In the genomic region with DNA sequence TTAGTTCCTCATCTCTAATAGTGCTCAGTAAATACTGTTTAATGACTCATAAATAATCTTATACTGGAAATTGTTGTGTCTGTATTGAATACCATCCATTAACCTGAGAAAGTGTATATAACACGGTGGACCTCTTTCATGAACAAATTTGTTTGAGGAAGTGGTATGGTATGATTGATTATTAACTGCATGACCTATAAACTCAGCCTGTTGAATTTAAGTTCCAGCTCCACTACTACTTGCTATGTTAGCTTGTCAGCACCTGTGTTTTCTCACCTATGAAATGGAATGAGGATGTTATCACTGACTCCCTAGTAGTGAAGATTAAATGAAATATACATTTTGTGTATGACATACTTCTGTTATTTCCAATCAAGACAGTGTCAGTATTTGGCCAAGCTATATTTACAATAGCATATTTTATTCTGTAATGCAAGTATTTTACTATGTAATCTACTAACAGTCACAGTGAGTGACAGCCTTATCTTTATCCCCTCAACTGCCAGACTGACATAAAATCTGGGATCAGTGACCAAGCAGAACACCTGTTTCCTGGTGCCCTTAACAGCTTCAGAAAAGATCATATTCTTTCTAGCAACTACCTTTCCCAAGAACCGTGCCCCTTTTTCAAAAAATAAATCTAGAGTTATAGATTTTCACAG, we compare ENCODE assay signal across 14 cellular contexts.
DNase-seq lines count a peak whose midpoint lies in the region; ATAC-seq, FAIRE-seq and TF ChIP-seq lines count a peak whose summit lies in the region.
"Had no signal": no experiment of that assay in that cellular context is flagged by ENCODE, and none has a peak within 500 bp of the region (broad histone marks: within the 10 kb centered on the region; RNA-seq: fewer than 3 reads in every experiment).

No MANE protein-coding gene starts in this region.

- intact Hi-C loops in activated T-helper 1 cell treated with anti-CD3 and anti-CD28 coated beads, Interleukin-12 subunit alpha, Interleukin-12 subunit beta, Interleukin-2, Interleukin-4 antibody, amounts not matched to agents 30 ng/mL and 10 ng/mL and 1 ng/mL, durations not matched to agents 14 hours and 24 hours and 36 hours (cut with micrococcal nuclease) = no loop called here
- intact Hi-C loops in pancreas (cut with DNase I) (no loop called here), lower leg skin (cut with DNase I; ENCODE audit: low total_unique reads) (no loop called here), A673 (cut with micrococcal nuclease; ENCODE audit: unreplicated experiment) (no loop called here)

- WGBS in pancreas, 2 donors = 20 to 22% methylated on average over 2 of the region's 2 CpGs
- 53 to 68% methylated on average over 2 of the region's 2 CpGs for WGBS in lower leg skin, 2 donors

- ATAC-seq in GM19043 (IDR thresholded peaks at IDR 0.05; ENCODE audit: low read depth, unreplicated experiment) = peak; percentile 68
- ATAC-seq in HG02981 (IDR thresholded peaks at IDR 0.05; ENCODE audit: unreplicated experiment) = peak; percentile 74
- ATAC-seq in pancreas = peak in 3 of 4 donors; percentile 44 to 77 (median 67)
- ATAC-seq in GM19328 (IDR thresholded peaks at IDR 0.05; ENCODE audit: unreplicated experiment) = no peak
- ATAC-seq: GM23338 had no signal

- no peaks in the 10 kb centered on the region for H3K27me3 Mint-ChIP-seq in activated T-helper 1 cell treated with anti-CD3 and anti-CD28 coated beads, Interleukin-12 subunit alpha, Interleukin-12 subunit beta, Interleukin-2, Interleukin-4 antibody, amounts not matched to agents 30 ng/mL and 10 ng/mL and 1 ng/mL, durations not matched to agents 14 hours and 24 hours and 36 hours (ENCODE audit: insufficient read depth)

- TF ChIP-seq CTCF in pancreas (IDR thresholded peaks at IDR 0.05) = no peak
- no peak for TF ChIP-seq CTCF in lower leg skin (IDR thresholded peaks at IDR 0.05)
- no peak for TF ChIP-seq CTCF in A673 (conservative IDR thresholded peaks at IDR 0.05; ENCODE audit: low read depth, low read length)

- no peak for TF ChIP-seq POLR2A in lower leg skin (IDR thresholded peaks at IDR 0.05)

- H3K27ac ChIP-seq in pancreas = peak overlapping the region in 2 of 4 donors; percentile 18 to 24
- no peak overlapping the region for H3K27ac ChIP-seq in A673 (ENCODE audit: low read depth, low read length, poor library complexity, severe bottlenecking)
- H3K27ac ChIP-seq: HL-60 had no signal

- CTCF ChIA-PET in A673 (lab: Charles Lee) = no interaction called here

- no peak overlapping the region for H3K4me3 Mint-ChIP-seq in activated T-helper 1 cell treated with anti-CD3 and anti-CD28 coated beads, Interleukin-12 subunit alpha, Interleukin-12 subunit beta, Interleukin-2, Interleukin-4 antibody, amounts not matched to agents 30 ng/mL and 10 ng/mL and 1 ng/mL, durations not matched to agents 14 hours and 24 hours and 36 hours
- H3K4me3 Mint-ChIP-seq: GM23338 had no signal

- peaks cover 12% of the 10 kb centered on the region for H3K36me3 Mint-ChIP-seq in activated T-helper 1 cell treated with anti-CD3 and anti-CD28 coated beads, Interleukin-12 subunit alpha, Interleukin-12 subunit beta, Interleukin-2, Interleukin-4 antibody, amounts not matched to agents 30 ng/mL and 10 ng/mL and 1 ng/mL, durations not matched to agents 14 hours and 24 hours and 36 hours (ENCODE audit: low read depth)

- FAIRE-seq in pancreas (lab: Jason Lieb, UNC) = no peak

- H3K9me3 ChIP-seq in pancreas (no peaks in the 10 kb centered on the region), A673 (ENCODE audit: low read depth, low read length, poor library complexity, severe bottlenecking) (no peaks in the 10 kb centered on the region)

- POLR2A ChIA-PET in A673 (lab: Charles Lee; ENCODE audit: low non-redundant PET) = no interaction called here

- H3K9me3 Mint-ChIP-seq in activated T-helper 1 cell treated with anti-CD3 and anti-CD28 coated beads, Interleukin-12 subunit alpha, Interleukin-12 subunit beta, Interleukin-2, Interleukin-4 antibody, amounts not matched to agents 30 ng/mL and 10 ng/mL and 1 ng/mL, durations not matched to agents 14 hours and 24 hours and 36 hours = no peaks in the 10 kb centered on the region
- H3K9me3 Mint-ChIP-seq: GM23338 had no signal

- H3K36me3 ChIP-seq in pancreas (no peaks in the 10 kb centered on the region), A673 (ENCODE audit: insufficient read depth, low read length, poor library complexity, severe bottlenecking) (no peaks in the 10 kb centered on the region)

- H3K4me1 Mint-ChIP-seq in activated T-helper 1 cell treated with anti-CD3 and anti-CD28 coated beads, Interleukin-12 subunit alpha, Interleukin-12 subunit beta, Interleukin-2, Interleukin-4 antibody, amounts not matched to agents 30 ng/mL and 10 ng/mL and 1 ng/mL, durations not matched to agents 14 hours and 24 hours and 36 hours (ENCODE audit: low read depth) = peaks cover 71% of the 10 kb centered on the region

- no peak for DNase-seq in activated T-helper 1 cell treated with anti-CD3 and anti-CD28 coated beads, Interleukin-12 subunit alpha, Interleukin-12 subunit beta, Interleukin-2, Interleukin-4 antibody, amounts not matched to agents 30 ng/mL and 10 ng/mL and 1 ng/mL, durations not matched to agents 14 hours and 24 hours and 36 hours (ENCODE audit: low spot score)
- DNase-seq in pancreas (no peak), lower leg skin (ENCODE audit: low spot score in 2 of 2) (no peak), DMS 273 treated with DMSO at 0.1 percent for 48 hours (lab: John Stamatoyannopoulos, UW) (no peak), A673 (ENCODE audit: low spot score) (no peak)
- DNase-seq: activated T-cell treated with anti-CD3 and anti-CD28 coated beads, Interleukin-2, amount 50 U/mL, for 1 hour; cerebellar nuclear complex; NCI-H1105 treated with DMSO at 0.1 percent for 48 hours; stimulated activated CD4-positive, alpha-beta T cell treated with anti-CD3 and anti-CD28 coated beads, Interleukin-2, amount 100 ng/mL, for 24 hours had no signal

- H3K4me3 ChIP-seq in pancreas = no peak overlapping the region
- H3K4me3 ChIP-seq in lower leg skin (ENCODE audit: low read depth, poor library complexity, severe bottlenecking) = no peak overlapping the region
- H3K4me3 ChIP-seq in A673 (ENCODE audit: low read depth, low read length, poor library complexity, severe bottlenecking) = no peak overlapping the region
- H3K4me3 ChIP-seq: GM23338 had no signal

- peak overlapping the region; percentile 69 for H3K27ac Mint-ChIP-seq in activated T-helper 1 cell treated with anti-CD3 and anti-CD28 coated beads, Interleukin-12 subunit alpha, Interleukin-12 subunit beta, Interleukin-2, Interleukin-4 antibody, amounts not matched to agents 30 ng/mL and 10 ng/mL and 1 ng/mL, durations not matched to agents 14 hours and 24 hours and 36 hours
- H3K27ac Mint-ChIP-seq: GM23338 had no signal

- no TSS peak for BruUV-seq in A673 (replicated peaks; lab: Mats Ljungman, UMichigan)

- peaks cover 5 to 10% (median 9%) of the 10 kb centered on the region in 3 donors for H3K4me1 ChIP-seq in pancreas
- no peaks in the 10 kb centered on the region for H3K4me1 ChIP-seq in A673 (ENCODE audit: insufficient read depth, low read length, poor library complexity, severe bottlenecking)

- no peaks in the 10 kb centered on the region for H3K27me3 ChIP-seq in pancreas
- H3K27me3 ChIP-seq in A673 (replicated peaks; ENCODE audit: insufficient read depth, low read depth, low read length, poor library complexity) = no peaks in the 10 kb centered on the region
